10 cellular contexts compared by ENCODE assay signal in the genomic region with DNA sequence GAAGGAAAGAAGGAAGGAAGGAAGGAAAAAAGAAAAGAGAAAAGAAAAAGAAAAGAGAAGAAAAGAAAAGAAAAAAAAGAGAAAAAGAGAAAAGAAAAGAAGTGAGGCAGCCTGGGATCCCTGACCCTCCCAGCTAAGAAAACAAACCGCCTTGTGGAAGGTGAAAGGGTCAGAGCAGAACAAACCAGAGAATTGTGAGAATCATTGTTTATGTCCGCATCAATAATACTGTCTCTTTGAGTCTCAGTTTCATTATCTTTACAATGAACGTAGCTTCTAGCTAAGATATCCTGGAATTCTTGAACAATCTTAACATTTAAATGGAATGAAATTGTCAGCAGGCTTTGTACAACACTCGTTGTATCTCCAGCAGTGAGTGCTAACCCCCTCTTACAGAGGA.
A peak's percentile ranks its signal among the peaks of the same experiment; 100 is the strongest.
DNase-seq lines count a peak whose midpoint lies in the region; ATAC-seq and TF ChIP-seq lines count a peak whose summit lies in the region.
"Had no signal": no experiment of that assay in that cellular context is flagged by ENCODE, and none has a peak within 500 bp of the region (broad histone marks: within the 10 kb centered on the region; RNA-seq: fewer than 3 reads in every experiment).

No MANE protein-coding gene starts in this region.

- peak in 1 of 4 donors; percentile 44 for TF ChIP-seq EP300 in upper lobe of left lung (IDR thresholded peaks at IDR 0.05)

- peaks cover 18 to 74% (median 52%) of the 10 kb centered on the region in 12 donors for H3K4me1 ChIP-seq in heart left ventricle
- peaks cover 81% of the 10 kb centered on the region for H3K4me1 ChIP-seq in muscle layer of colon (ENCODE audit: insufficient read depth, low read length)
- H3K4me1 ChIP-seq in upper lobe of left lung: peaks cover 17 to 29% (median 22%) of the 10 kb centered on the region in 4 donors

- intact Hi-C loops in heart left ventricle (cut with DNase I) (loop anchor here in 9 of 10 donors (2.0 to 10.0 kb wide), 10 partner anchors 35 to 255 kb away; a partner anchor contains a TSS), Right ventricle myocardium inferior (cut with DNase I) (loop anchor here (5.0 kb wide), 1 partner anchor 115 kb away; no protein-coding TSS in a partner anchor)

- DNase-seq in heart left ventricle: no peak
- DNase-seq in Right ventricle myocardium inferior (ENCODE audit: missing footprints): no peak
- DNase-seq in caudate nucleus (lab: John Stamatoyannopoulos, UW): no peak
- no peak for DNase-seq in upper lobe of left lung
- no peak for DNase-seq in stimulated activated CD8-positive, alpha-beta memory T cell treated with anti-CD3 and anti-CD28 coated beads, Interleukin-4, amount 100 ng/mL, for 48 hours
- no peak for DNase-seq in NCI-H1105 (lab: John Stamatoyannopoulos, UW)
- DNase-seq: activated CD4-positive, alpha-beta T cell treated with anti-CD3 and anti-CD28 coated beads, Interleukin-2, amount 50 U/mL, for 4 hours; effector CD8-positive, alpha-beta T cell had no signal

- H3K27ac ChIP-seq in heart left ventricle (peak overlapping the region; percentile 69 to 96 (median 88)), caudate nucleus (ENCODE audit: low read depth, low read length) (peak overlapping the region; percentile 88), muscle layer of colon (ENCODE audit: low read depth, low read length) (peak overlapping the region; percentile 95), upper lobe of left lung (peak overlapping the region; percentile 72 to 91 (median 84))

- peak overlapping the region; percentile 35 for H3K9ac ChIP-seq in muscle layer of colon (ENCODE audit: low read length)

- H3K27me3 ChIP-seq in heart left ventricle (no peaks in the 10 kb centered on the region), muscle layer of colon (ENCODE audit: control insufficient read depth in 1 of 2, insufficient read depth in 2 of 2, low read length in 2 of 2) (no peaks in the 10 kb centered on the region), upper lobe of left lung (no peaks in the 10 kb centered on the region)

- TF ChIP-seq POLR2A in heart left ventricle (IDR thresholded peaks at IDR 0.05) (no peak), upper lobe of left lung (IDR thresholded peaks at IDR 0.05) (no peak)

- no peak for ATAC-seq in heart left ventricle
- no peak for ATAC-seq in Right ventricle myocardium inferior
- ATAC-seq in upper lobe of left lung (ENCODE audit: low FRiP score in 2 of 2): no peak
- no peak for ATAC-seq in HG02798 (IDR thresholded peaks at IDR 0.05; ENCODE audit: poor library complexity, unreplicated experiment)

- H3K36me3 ChIP-seq in heart left ventricle (no peaks in the 10 kb centered on the region), muscle layer of colon (ENCODE audit: insufficient read depth, low read length) (no peaks in the 10 kb centered on the region), upper lobe of left lung (no peaks in the 10 kb centered on the region)

- no peak for TF ChIP-seq CTCF in heart left ventricle (IDR thresholded peaks at IDR 0.05)
- no peak for TF ChIP-seq CTCF in upper lobe of left lung (IDR thresholded peaks at IDR 0.05)

- no peak overlapping the region for H3K4me3 ChIP-seq in heart left ventricle
- H3K4me3 ChIP-seq in muscle layer of colon (ENCODE audit: low read depth in 1 of 2, low read length in 2 of 2): no peak overlapping the region
- H3K4me3 ChIP-seq in upper lobe of left lung: no peak overlapping the region

- 48 to 70% (median 59%) methylated on average over 4 of the region's 4 CpGs for WGBS in heart left ventricle, 4 donors
- WGBS in upper lobe of left lung, 2 donors: 60 to 71% methylated on average over 4 of the region's 4 CpGs

- H3K9me3 ChIP-seq in heart left ventricle (no peaks in the 10 kb centered on the region), muscle layer of colon (ENCODE audit: low read length) (no peaks in the 10 kb centered on the region), upper lobe of left lung (no peaks in the 10 kb centered on the region)
